In the genomic region with DNA sequence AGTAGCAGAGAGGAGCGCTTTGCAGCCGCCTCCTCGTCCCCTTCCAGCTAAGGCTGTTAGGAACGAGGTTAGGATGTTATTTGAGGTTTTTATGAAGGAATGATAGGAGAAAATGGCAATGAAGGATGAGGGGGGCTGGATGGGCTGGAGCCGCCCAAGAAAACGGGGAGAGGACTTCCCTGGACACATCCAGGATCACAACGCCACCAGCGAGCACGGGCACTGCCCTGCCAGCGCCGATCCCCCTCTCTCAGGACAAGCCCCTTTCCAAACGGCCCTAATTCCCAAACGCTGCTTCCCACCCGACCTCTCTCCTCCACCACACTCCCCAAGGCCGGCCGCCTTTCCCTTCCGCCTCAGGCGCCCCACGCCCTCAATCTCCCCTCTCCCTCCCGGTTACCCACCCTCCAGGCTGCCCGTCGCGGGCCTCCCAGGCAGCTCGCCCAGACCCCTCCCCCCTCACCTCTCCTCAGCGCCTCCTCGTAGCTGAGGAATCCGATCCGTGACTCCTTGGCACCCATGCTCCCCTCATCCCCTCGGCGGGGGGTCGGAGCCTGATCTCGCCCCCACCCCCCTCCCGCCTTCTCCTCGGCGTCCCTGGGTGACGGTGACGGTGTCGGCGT, we compare ENCODE assay signal across 8 cellular contexts. TPM values are rescaled to one million over a fixed set of nuclear protein-coding genes. Genes with fewer than 3 reads are reported as not detected.
DNase-seq lines count a peak whose midpoint lies in the region; ATAC-seq, FAIRE-seq and TF ChIP-seq lines count a peak whose summit lies in the region.

No MANE protein-coding gene starts in this region.

- H3K36me3 Mint-ChIP-seq in stimulated activated memory B cell treated with anti-CD40 and anti-IgM and Interleukin-4, amounts not matched to agents 10 μg/mL and 1 μg/mL and 100 μg/mL, for 72 hours: no peaks in the 10 kb centered on the region

- no peaks in the 10 kb centered on the region for H3K9me3 Mint-ChIP-seq in stimulated activated memory B cell treated with anti-CD40 and anti-IgM and Interleukin-4, amounts not matched to agents 10 μg/mL and 1 μg/mL and 100 μg/mL, for 72 hours

- H3K36me3 ChIP-seq in ascending aorta: no peaks in the 10 kb centered on the region

- peak; percentile 28 for ATAC-seq in GM21515 (IDR thresholded peaks at IDR 0.05; ENCODE audit: unreplicated experiment)
- ATAC-seq in stimulated activated memory B cell treated with anti-CD40 and anti-IgM and Interleukin-4, amounts not matched to agents 10 μg/mL and 1 μg/mL and 100 μg/mL, for 72 hours: peak; percentile 70

- H3K4me1 Mint-ChIP-seq in stimulated activated memory B cell treated with anti-CD40 and anti-IgM and Interleukin-4, amounts not matched to agents 10 μg/mL and 1 μg/mL and 100 μg/mL, for 72 hours: peaks cover 66% of the 10 kb centered on the region

- peak overlapping the region; percentile 90 to 91 for H3K4me3 ChIP-seq in ascending aorta

- no peak for TF ChIP-seq CTCF in ascending aorta (IDR thresholded peaks at IDR 0.05)

- intact Hi-C loops in ascending aorta (cut with DNase I): loop anchor here (1.0 to 5.0 kb wide), 7 partner anchors 46 to 1874 kb away; partner anchors contain the start of genes APPBP2, BCAS3, HEATR6 and PPM1D

- no peaks in the 10 kb centered on the region for H3K9me3 ChIP-seq in ascending aorta

- H3K27me3 ChIP-seq in ascending aorta: no peaks in the 10 kb centered on the region

- H3K27ac ChIP-seq in ascending aorta: peak overlapping the region; percentile 88 to 93

- FAIRE-seq in urothelium cell line (lab: Jason Lieb, UNC): no peak

- H3K4me3 Mint-ChIP-seq in stimulated activated memory B cell treated with anti-CD40 and anti-IgM and Interleukin-4, amounts not matched to agents 10 μg/mL and 1 μg/mL and 100 μg/mL, for 72 hours: peak overlapping the region; percentile 98

- DNase-seq in DMS 273 treated with DMSO at 0.1 percent for 48 hours (lab: John Stamatoyannopoulos, UW) (peak; percentile 40), HuH-7 (ENCODE audit: low spot score) (peak; percentile 59), ascending aorta (ENCODE audit: low spot score in 2 of 2) (peak in 1 of 2 donors; percentile 15), iris pigment epithelial cell (ENCODE audit: low read depth) (peak; percentile 31), AG20443 (ENCODE audit: low spot score) (no peak), urothelium cell line (ENCODE audit: low spot score) (no peak)

- peak overlapping the region; percentile 97 for H3K27ac Mint-ChIP-seq in stimulated activated memory B cell treated with anti-CD40 and anti-IgM and Interleukin-4, amounts not matched to agents 10 μg/mL and 1 μg/mL and 100 μg/mL, for 72 hours

- H3K27me3 Mint-ChIP-seq in stimulated activated memory B cell treated with anti-CD40 and anti-IgM and Interleukin-4, amounts not matched to agents 10 μg/mL and 1 μg/mL and 100 μg/mL, for 72 hours: no peaks in the 10 kb centered on the region

- H3K4me1 ChIP-seq in ascending aorta: peaks cover 0 to 17% of the 10 kb centered on the region in 2 donors

RNA-seq across cellular contexts. Expression of gene USP32, which starts 0.4 kb away (rescaled TPM):
- 11.9 TPM for total RNA-seq in ascending aorta

RNA-seq across cellular contexts. Expression of gene CHCT1, which starts 30.8 kb away (rescaled TPM):
- total RNA-seq in ascending aorta: not detected

Comparison
In these comparisons a context has a peak if more than half of its experiments do, and no peak if none do; other contexts are left out.
1. DNase-seq: peak in DMS 273 treated with DMSO at 0.1 percent for 48 hours (single experiment), HuH-7 (single experiment) and iris pigment epithelial cell (single experiment); none in AG20443 (single experiment) and urothelium cell line (single experiment).